Comparison of ENCODE assay signal across 1 cellular context in genomic region chr15:59995568-59996349, GRCh38.
TF ChIP-seq lines count a peak whose summit lies in the region.

No MANE protein-coding gene starts in this region.

TF ChIP-seq in WTC11, 78 proteins besides CTCF, POLR2A, EP300 and RAD21 (continued from another document):
- 0 out of 2 replicates have a peak, but pooled peaks have one; percentile 19 for TF ChIP-seq IRF1 (CRISPR knock-in tag; IDR thresholded peaks at IDR 0.05)
- TF ChIP-seq ZNF396 (CRISPR knock-in tag; IDR thresholded peaks at IDR 0.05; ENCODE audit: borderline replicate concordance), result peak; percentile 78; the same call in 1 of the 2 replicates
- no peak for TF ChIP-seq EMX1 (CRISPR knock-in tag; IDR thresholded peaks at IDR 0.05)
- TF ChIP-seq, protein P1, sequence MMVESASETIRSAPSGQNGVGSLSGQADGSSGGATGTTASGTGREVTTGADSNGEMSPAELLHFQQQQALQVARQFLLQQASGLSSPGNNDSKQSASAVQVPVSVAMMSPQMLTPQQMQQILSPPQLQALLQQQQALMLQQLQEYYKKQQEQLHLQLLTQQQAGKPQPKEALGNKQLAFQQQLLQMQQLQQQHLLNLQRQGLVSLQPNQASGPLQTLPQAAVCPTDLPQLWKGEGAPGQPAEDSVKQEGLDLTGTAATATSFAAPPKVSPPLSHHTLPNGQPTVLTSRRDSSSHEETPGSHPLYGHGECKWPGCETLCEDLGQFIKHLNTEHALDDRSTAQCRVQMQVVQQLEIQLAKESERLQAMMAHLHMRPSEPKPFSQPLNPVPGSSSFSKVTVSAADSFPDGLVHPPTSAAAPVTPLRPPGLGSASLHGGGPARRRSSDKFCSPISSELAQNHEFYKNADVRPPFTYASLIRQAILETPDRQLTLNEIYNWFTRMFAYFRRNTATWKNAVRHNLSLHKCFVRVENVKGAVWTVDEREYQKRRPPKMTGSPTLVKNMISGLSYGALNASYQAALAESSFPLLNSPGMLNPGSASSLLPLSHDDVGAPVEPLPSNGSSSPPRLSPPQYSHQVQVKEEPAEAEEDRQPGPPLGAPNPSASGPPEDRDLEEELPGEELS (CRISPR knock-in tag; IDR thresholded peaks at IDR 0.05), result no peak; the same call in 1 of the 2 replicates
- TF ChIP-seq FOXJ3 (CRISPR knock-in tag; IDR thresholded peaks at IDR 0.05; ENCODE audit: borderline replicate concordance), result peak; percentile 80; the same call in 1 of the 2 replicates
- no peak for TF ChIP-seq CREM (CRISPR knock-in tag; IDR thresholded peaks at IDR 0.05)
- TF ChIP-seq, protein P2, sequence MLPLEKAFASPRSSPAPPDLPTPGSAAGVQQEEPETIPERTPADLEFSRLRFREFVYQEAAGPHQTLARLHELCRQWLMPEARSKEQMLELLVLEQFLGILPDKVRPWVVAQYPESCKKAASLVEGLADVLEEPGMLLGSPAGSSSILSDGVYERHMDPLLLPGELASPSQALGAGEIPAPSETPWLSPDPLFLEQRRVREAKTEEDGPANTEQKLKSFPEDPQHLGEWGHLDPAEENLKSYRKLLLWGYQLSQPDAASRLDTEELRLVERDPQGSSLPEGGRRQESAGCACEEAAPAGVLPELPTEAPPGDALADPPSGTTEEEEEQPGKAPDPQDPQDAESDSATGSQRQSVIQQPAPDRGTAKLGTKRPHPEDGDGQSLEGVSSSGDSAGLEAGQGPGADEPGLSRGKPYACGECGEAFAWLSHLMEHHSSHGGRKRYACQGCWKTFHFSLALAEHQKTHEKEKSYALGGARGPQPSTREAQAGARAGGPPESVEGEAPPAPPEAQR (CRISPR knock-in tag; IDR thresholded peaks at IDR 0.05), result peak; percentile 88
- peak; percentile 65 for TF ChIP-seq ZNF423 (CRISPR knock-in tag; IDR thresholded peaks at IDR 0.05)
- TF ChIP-seq TCF7 (CRISPR knock-in tag; IDR thresholded peaks at IDR 0.05; ENCODE audit: low read depth), result no peak
- TF ChIP-seq ZNF671 (CRISPR knock-in tag; IDR thresholded peaks at IDR 0.05), result 0 out of 2 replicates have a peak, but pooled peaks have one; percentile 31
- TF ChIP-seq MXD4 (CRISPR knock-in tag; IDR thresholded peaks at IDR 0.05; ENCODE audit: borderline replicate concordance), result peak; percentile 86; the same call in 1 of the 2 replicates
- TF ChIP-seq NFYB (CRISPR knock-in tag; conservative IDR thresholded peaks at IDR 0.05; ENCODE audit: low read depth), result peak; percentile 65
- TF ChIP-seq, protein P3, sequence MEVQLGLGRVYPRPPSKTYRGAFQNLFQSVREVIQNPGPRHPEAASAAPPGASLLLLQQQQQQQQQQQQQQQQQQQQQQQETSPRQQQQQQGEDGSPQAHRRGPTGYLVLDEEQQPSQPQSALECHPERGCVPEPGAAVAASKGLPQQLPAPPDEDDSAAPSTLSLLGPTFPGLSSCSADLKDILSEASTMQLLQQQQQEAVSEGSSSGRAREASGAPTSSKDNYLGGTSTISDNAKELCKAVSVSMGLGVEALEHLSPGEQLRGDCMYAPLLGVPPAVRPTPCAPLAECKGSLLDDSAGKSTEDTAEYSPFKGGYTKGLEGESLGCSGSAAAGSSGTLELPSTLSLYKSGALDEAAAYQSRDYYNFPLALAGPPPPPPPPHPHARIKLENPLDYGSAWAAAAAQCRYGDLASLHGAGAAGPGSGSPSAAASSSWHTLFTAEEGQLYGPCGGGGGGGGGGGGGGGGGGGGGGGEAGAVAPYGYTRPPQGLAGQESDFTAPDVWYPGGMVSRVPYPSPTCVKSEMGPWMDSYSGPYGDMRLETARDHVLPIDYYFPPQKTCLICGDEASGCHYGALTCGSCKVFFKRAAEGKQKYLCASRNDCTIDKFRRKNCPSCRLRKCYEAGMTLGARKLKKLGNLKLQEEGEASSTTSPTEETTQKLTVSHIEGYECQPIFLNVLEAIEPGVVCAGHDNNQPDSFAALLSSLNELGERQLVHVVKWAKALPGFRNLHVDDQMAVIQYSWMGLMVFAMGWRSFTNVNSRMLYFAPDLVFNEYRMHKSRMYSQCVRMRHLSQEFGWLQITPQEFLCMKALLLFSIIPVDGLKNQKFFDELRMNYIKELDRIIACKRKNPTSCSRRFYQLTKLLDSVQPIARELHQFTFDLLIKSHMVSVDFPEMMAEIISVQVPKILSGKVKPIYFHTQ (CRISPR knock-in tag; IDR thresholded peaks at IDR 0.05), result peak; percentile 30; the same call in 1 of the 2 replicates
- TF ChIP-seq ZNF263 (CRISPR knock-in tag; IDR thresholded peaks at IDR 0.05; ENCODE audit: low read depth), result no peak
TF ChIP-seq in WTC11: peak in this region for 10.
